In the genomic region with DNA sequence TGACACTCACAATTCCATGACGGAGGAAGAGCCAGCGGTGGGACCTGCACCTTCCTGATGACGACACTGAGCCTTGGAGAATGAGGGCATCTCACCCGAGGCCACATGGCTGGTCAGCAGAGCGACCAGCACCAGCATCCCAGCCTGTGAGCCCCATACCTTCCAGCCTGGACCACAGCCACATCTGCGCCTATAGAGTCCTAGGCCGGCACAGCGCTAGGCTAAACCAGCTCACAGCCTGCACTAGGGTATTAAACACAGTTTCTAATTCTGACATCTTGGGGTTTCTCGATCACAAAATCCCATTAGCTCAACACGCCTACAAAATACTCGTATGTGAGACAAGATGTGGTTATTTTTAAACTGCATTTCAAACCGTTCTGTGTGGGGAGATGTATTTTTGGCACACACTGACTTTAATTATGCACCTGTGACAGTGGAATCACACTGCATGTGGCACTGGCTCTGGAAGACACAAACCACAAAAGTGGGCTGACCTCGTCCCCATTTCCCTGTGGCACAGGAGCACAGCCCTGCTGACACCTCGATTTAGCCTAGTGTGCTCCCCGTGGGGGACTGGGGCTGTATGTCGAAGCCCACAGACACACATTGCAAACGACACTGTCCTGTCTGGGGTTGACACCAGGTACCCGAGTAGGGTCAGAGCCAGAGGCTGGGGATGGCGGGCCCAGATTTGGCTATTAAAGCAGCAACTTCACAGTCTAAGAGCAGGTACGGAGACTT, we compare ENCODE assay signal across 15 cellular contexts. TPM values are rescaled to one million over a fixed set of nuclear protein-coding genes. Genes with fewer than 3 reads are reported as not detected.
"Had no signal": no experiment of that assay in that cellular context is flagged by ENCODE, and none has a peak within 500 bp of the region (broad histone marks: within the 10 kb centered on the region; RNA-seq: fewer than 3 reads in every experiment).

No MANE protein-coding gene starts in this region.

- H3K36me3 Mint-ChIP-seq: activated naive CD4-positive, alpha-beta T cell treated with anti-CD3 and anti-CD28 coated beads, Interleukin-2, amount 50 U/mL, for 72 hours; memory B cell; stimulated activated memory B cell treated with anti-CD40 and anti-IgM and Interleukin-4, amounts not matched to agents 10 μg/mL and 1 μg/mL and 100 μg/mL, for 72 hours had no signal

- ATAC-seq: activated naive CD4-positive, alpha-beta T cell treated with anti-CD3 and anti-CD28 coated beads, Interleukin-2, amount 50 U/mL, for 72 hours; activated T-cell treated with anti-CD3 and anti-CD28 coated beads, Interleukin-2, amount 50 U/mL, for 72 hours; left ventricle myocardium superior; stimulated activated memory B cell treated with anti-CD40 and anti-IgM and Interleukin-4, amounts not matched to agents 10 μg/mL and 1 μg/mL and 100 μg/mL, for 72 hours; WTC11 had no signal

- H3K27me3 Mint-ChIP-seq: activated CD4-positive, alpha-beta memory T cell treated with anti-CD3 and anti-CD28 coated beads, Interleukin-2, amount 10 ng/mL, durations not matched to agents 7 days and 5 days had no signal

- H3K9me3 ChIP-seq: tibial artery had no signal

- H3K27me3 ChIP-seq: tibial artery had no signal

- H3K4me3 Mint-ChIP-seq: activated CD4-positive, alpha-beta memory T cell treated with anti-CD3 and anti-CD28 coated beads, Interleukin-2, amount 10 ng/mL, durations not matched to agents 7 days and 5 days; activated T-cell treated with anti-CD3 and anti-CD28 coated beads, Interleukin-2, amount 50 U/mL, for 72 hours; memory B cell; neural crest cell; stimulated activated memory B cell treated with anti-CD40 and anti-IgM and Interleukin-4, amounts not matched to agents 10 μg/mL and 1 μg/mL and 100 μg/mL, for 72 hours; WTC11 had no signal

- H3K9me3 Mint-ChIP-seq: activated CD4-positive, alpha-beta memory T cell treated with anti-CD3 and anti-CD28 coated beads, Interleukin-2, amount 10 ng/mL, durations not matched to agents 7 days and 5 days; activated naive CD4-positive, alpha-beta T cell treated with anti-CD3 and anti-CD28 coated beads, Interleukin-2, amount 50 U/mL, for 72 hours; activated T-cell treated with anti-CD3 and anti-CD28 coated beads, Interleukin-2, amount 50 U/mL, for 72 hours; memory B cell; neural crest cell; stimulated activated memory B cell treated with anti-CD40 and anti-IgM and Interleukin-4, amounts not matched to agents 10 μg/mL and 1 μg/mL and 100 μg/mL, for 72 hours; WTC11 had no signal

- H3K27ac Mint-ChIP-seq: activated CD4-positive, alpha-beta memory T cell treated with anti-CD3 and anti-CD28 coated beads, Interleukin-2, amount 10 ng/mL, durations not matched to agents 7 days and 5 days; activated naive CD4-positive, alpha-beta T cell treated with anti-CD3 and anti-CD28 coated beads, Interleukin-2, amount 50 U/mL, for 72 hours; activated T-cell treated with anti-CD3 and anti-CD28 coated beads, Interleukin-2, amount 50 U/mL, for 72 hours; memory B cell; stimulated activated memory B cell treated with anti-CD40 and anti-IgM and Interleukin-4, amounts not matched to agents 10 μg/mL and 1 μg/mL and 100 μg/mL, for 72 hours; WTC11 had no signal

- DNase-seq: activated CD4-positive, alpha-beta memory T cell treated with anti-CD3 and anti-CD28 coated beads, Interleukin-2, amount 10 ng/mL, durations not matched to agents 7 days and 5 days; activated CD4-positive, alpha-beta T cell treated with anti-CD3 and anti-CD28 coated beads for 4 hours; activated gamma-delta T cell; activated T-cell treated with anti-CD3 and anti-CD28 coated beads, Interleukin-2, amount 50 U/mL, for 72 hours; hippocampal formation; kidney glomerular epithelial cell; left ventricle myocardium superior; stimulated activated CD4-positive, alpha-beta T cell treated with anti-CD3 and anti-CD28 coated beads, Interleukin-2, amount 100 ng/mL, for 48 hours; T-helper 2 cell; tibial artery had no signal

- H3K4me1 Mint-ChIP-seq: activated CD4-positive, alpha-beta memory T cell treated with anti-CD3 and anti-CD28 coated beads, Interleukin-2, amount 10 ng/mL, durations not matched to agents 7 days and 5 days; memory B cell; neural crest cell; stimulated activated memory B cell treated with anti-CD40 and anti-IgM and Interleukin-4, amounts not matched to agents 10 μg/mL and 1 μg/mL and 100 μg/mL, for 72 hours had no signal

- H3K4me3 ChIP-seq: tibial artery had no signal

RNA-seq across cellular contexts. Expression of a gene that starts 32.5 kb away (rescaled TPM):
- total RNA-seq: activated CD4-positive, alpha-beta memory T cell treated with anti-CD3 and anti-CD28 coated beads, Interleukin-2, amount 10 ng/mL, durations not matched to agents 7 days and 5 days; activated naive CD4-positive, alpha-beta T cell treated with anti-CD3 and anti-CD28 coated beads, Interleukin-2, amount 50 U/mL, for 72 hours; activated T-cell treated with anti-CD3 and anti-CD28 coated beads, Interleukin-2, amount 50 U/mL, for 72 hours; neural crest cell had no signal
